Comparison of ENCODE assay signal across 9 cellular contexts in genomic region chr6:118881440-118882313, GRCh38.
DNase-seq lines count a peak whose midpoint lies in the region; ATAC-seq and TF ChIP-seq lines count a peak whose summit lies in the region.
"Had no signal": no experiment of that assay in that cellular context is flagged by ENCODE, and none has a peak within 500 bp of the region (broad histone marks: within the 10 kb centered on the region; RNA-seq: fewer than 3 reads in every experiment).

No MANE protein-coding gene starts in this region.

- H3K36me3 Mint-ChIP-seq in activated naive CD4-positive, alpha-beta T cell treated with anti-CD3 and anti-CD28 coated beads, Interleukin-2, amount 50 U/mL, for 24 hours = peaks cover 6% of the 10 kb centered on the region
- H3K36me3 Mint-ChIP-seq in stimulated activated naive B cell treated with anti-CD40 and anti-IgM and Interleukin-4, amounts not matched to agents 10 μg/mL and 1 μg/mL and 100 μg/mL, for 72 hours = peaks cover 13 to 16% of the 10 kb centered on the region in 2 donors

- no peak overlapping the region for H2AFZ ChIP-seq in Loucy (ENCODE audit: low read length)

- H3K4me3 ChIP-seq in Loucy (ENCODE audit: low read length, poor library complexity, severe bottlenecking) = no peak overlapping the region

- no peak for TF ChIP-seq CTCF in Loucy (conservative IDR thresholded peaks at IDR 0.05; ENCODE audit: low read length)

- H3F3A ChIP-seq in Loucy (ENCODE audit: low read depth) = no peaks in the 10 kb centered on the region

- no peaks in the 10 kb centered on the region for H3K36me3 ChIP-seq in Loucy (ENCODE audit: insufficient read depth, low read length)

- peak overlapping the region; percentile 82 for H3K27ac Mint-ChIP-seq in activated naive CD4-positive, alpha-beta T cell treated with anti-CD3 and anti-CD28 coated beads, Interleukin-2, amount 50 U/mL, for 24 hours
- H3K27ac Mint-ChIP-seq in stimulated activated naive B cell treated with anti-CD40 and anti-IgM and Interleukin-4, amounts not matched to agents 10 μg/mL and 1 μg/mL and 100 μg/mL, for 72 hours = peak overlapping the region; percentile 37

- no peaks in the 10 kb centered on the region for H3K9me2 ChIP-seq in Loucy (replicated peaks; ENCODE audit: low read depth, low read length)

- no peaks in the 10 kb centered on the region for H3K27me3 ChIP-seq in Loucy (ENCODE audit: insufficient read depth, low read length, poor library complexity, severe bottlenecking)

- ATAC-seq in HG02759 (IDR thresholded peaks at IDR 0.05; ENCODE audit: unreplicated experiment) = peak; percentile 85
- ATAC-seq in stimulated activated naive B cell treated with anti-CD40 and anti-IgM and Interleukin-4, amounts not matched to agents 10 μg/mL and 1 μg/mL and 100 μg/mL, for 72 hours (replicated peaks) = peak; percentile 69 to 77

- H4K20me1 ChIP-seq in Loucy (ENCODE audit: insufficient read depth, low read length, poor library complexity, severe bottlenecking) = no peaks in the 10 kb centered on the region

- no peaks in the 10 kb centered on the region for H3K27me3 Mint-ChIP-seq in activated naive CD4-positive, alpha-beta T cell treated with anti-CD3 and anti-CD28 coated beads, Interleukin-2, amount 50 U/mL, for 24 hours
- H3K27me3 Mint-ChIP-seq in stimulated activated naive B cell treated with anti-CD40 and anti-IgM and Interleukin-4, amounts not matched to agents 10 μg/mL and 1 μg/mL and 100 μg/mL, for 72 hours = no peaks in the 10 kb centered on the region

- no peak overlapping the region for H3K9ac ChIP-seq in Loucy (ENCODE audit: low read depth, low read length, poor library complexity, severe bottlenecking)

- no peak for DNase-seq in activated naive CD4-positive, alpha-beta T cell treated with anti-CD3 and anti-CD28 coated beads, Interleukin-2, amount 50 U/mL, for 16 hours
- no peak for DNase-seq in stimulated activated naive B cell treated with anti-CD40 and anti-IgM and Interleukin-4, amounts not matched to agents 10 μg/mL and 1 μg/mL and 100 μg/mL, for 72 hours
- DNase-seq in NCI-H2107 (lab: John Stamatoyannopoulos, UW) (no peak), NCI-H2081 (lab: John Stamatoyannopoulos, UW) (no peak), NCI-H2171 treated with DMSO at 0.1 percent for 48 hours (lab: John Stamatoyannopoulos, UW) (no peak)
- DNase-seq: ACHN had no signal

- H3K4me2 ChIP-seq in Loucy (ENCODE audit: low read depth, low read length, poor library complexity, severe bottlenecking) = peak overlapping the region; percentile 14

- peaks cover 87% of the 10 kb centered on the region for H3K4me1 Mint-ChIP-seq in activated naive CD4-positive, alpha-beta T cell treated with anti-CD3 and anti-CD28 coated beads, Interleukin-2, amount 50 U/mL, for 24 hours
- H3K4me1 Mint-ChIP-seq in stimulated activated naive B cell treated with anti-CD40 and anti-IgM and Interleukin-4, amounts not matched to agents 10 μg/mL and 1 μg/mL and 100 μg/mL, for 72 hours = peaks cover 31 to 75% of the 10 kb centered on the region in 2 donors

- no peaks in the 10 kb centered on the region for H3K9me3 ChIP-seq in Loucy (ENCODE audit: insufficient read depth, low read depth, low read length)

- peaks cover 4% of the 10 kb centered on the region for H3K9me3 Mint-ChIP-seq in activated naive CD4-positive, alpha-beta T cell treated with anti-CD3 and anti-CD28 coated beads, Interleukin-2, amount 50 U/mL, for 24 hours
- no peaks in the 10 kb centered on the region for H3K9me3 Mint-ChIP-seq in stimulated activated naive B cell treated with anti-CD40 and anti-IgM and Interleukin-4, amounts not matched to agents 10 μg/mL and 1 μg/mL and 100 μg/mL, for 72 hours

- peaks cover 26% of the 10 kb centered on the region for H3K4me1 ChIP-seq in Loucy (ENCODE audit: insufficient read depth, low read length, poor library complexity, severe bottlenecking)

- H3K4me3 Mint-ChIP-seq in activated naive CD4-positive, alpha-beta T cell treated with anti-CD3 and anti-CD28 coated beads, Interleukin-2, amount 50 U/mL, for 24 hours = peak overlapping the region; percentile 30
- H3K4me3 Mint-ChIP-seq in stimulated activated naive B cell treated with anti-CD40 and anti-IgM and Interleukin-4, amounts not matched to agents 10 μg/mL and 1 μg/mL and 100 μg/mL, for 72 hours = no peak overlapping the region

- H3K79me2 ChIP-seq in Loucy (ENCODE audit: insufficient read depth, low read length) = peaks cover 59% of the 10 kb centered on the region
